In genomic region chr5:173301695-173302545, GRCh38 we compare ENCODE assay signal across 19 cellular contexts. TPM values are rescaled to one million over a fixed set of nuclear protein-coding genes. Genes with fewer than 3 reads are reported as not detected.
A peak's percentile ranks its signal among the peaks of the same experiment; 100 is the strongest.
DNase-seq lines count a peak whose midpoint lies in the region; ATAC-seq, FAIRE-seq and TF ChIP-seq lines count a peak whose summit lies in the region.
"Had no signal": no experiment of that assay in that cellular context is flagged by ENCODE, and none has a peak within 500 bp of the region (broad histone marks: within the 10 kb centered on the region; RNA-seq: fewer than 3 reads in every experiment).

No MANE protein-coding gene starts in this region.

- H3K4me1 ChIP-seq in HUES48 (ENCODE audit: control insufficient read depth, insufficient read depth, low read length) (peaks cover 34% of the 10 kb centered on the region), astrocyte (ENCODE audit: insufficient read depth, low read length) (peaks cover 31% of the 10 kb centered on the region), HepG2 (ENCODE audit: insufficient read depth, low read length) (peaks cover 86% of the 10 kb centered on the region), skeletal muscle satellite cell (ENCODE audit: control insufficient read depth, insufficient read depth, low read length) (peaks cover 21% of the 10 kb centered on the region)
- H3K4me1 ChIP-seq: BLaER1, thyroid gland had no signal

- in situ Hi-C loops in HepG2 (cut with HindIII; ENCODE audit: extremely low pct_ligation_motif_present, low pct_unique_long_range_greater_than_20kb): no loop called here

- H3K4me2 ChIP-seq in astrocyte (ENCODE audit: low read length): peak overlapping the region; percentile 49
- H3K4me2 ChIP-seq in HepG2 (ENCODE audit: low read depth, low read length): peak overlapping the region; percentile 91
- peak overlapping the region; percentile 45 for H3K4me2 ChIP-seq in skeletal muscle satellite cell (ENCODE audit: low read length)
- H3K4me2 ChIP-seq: BLaER1 had no signal

- H3K27ac ChIP-seq in HUES48 (ENCODE audit: low read depth, low read length) (peak overlapping the region; percentile 47), astrocyte (ENCODE audit: low read depth, low read length) (no peak overlapping the region), HepG2 (ENCODE audit: extremely low read length, insufficient read depth, low read length) (peak overlapping the region; percentile 60)
- H3K27ac ChIP-seq: BLaER1, thyroid gland, WERI-Rb-1 had no signal

- H3K4me3 Mint-ChIP-seq in astrocyte (ENCODE audit: unreplicated experiment): peak overlapping the region; percentile 52
- no peak overlapping the region for H3K4me3 Mint-ChIP-seq in stimulated activated naive CD8-positive, alpha-beta T cell treated with anti-CD3 and anti-CD28 coated beads, Interleukin-15, amount 100 ng/mL, for 72 hours
- H3K4me3 Mint-ChIP-seq: central memory CD8-positive, alpha-beta T cell had no signal

- TF ChIP-seq CTCF in astrocyte (IDR thresholded peaks at IDR 0.05; ENCODE audit: insufficient read depth, low read depth, low read length) (no peak), HepG2 (CRISPR knock-in tag; IDR thresholded peaks at IDR 0.05) (no peak)

- no peaks in the 10 kb centered on the region for H3K9me3 Mint-ChIP-seq in astrocyte (ENCODE audit: unreplicated experiment)
- H3K9me3 Mint-ChIP-seq in stimulated activated naive CD8-positive, alpha-beta T cell treated with anti-CD3 and anti-CD28 coated beads, Interleukin-15, amount 100 ng/mL, for 72 hours: no peaks in the 10 kb centered on the region
- H3K9me3 Mint-ChIP-seq: central memory CD8-positive, alpha-beta T cell had no signal

- H4K20me1 ChIP-seq in astrocyte (ENCODE audit: insufficient read depth, low read length): no peaks in the 10 kb centered on the region
- H4K20me1 ChIP-seq in HepG2 (ENCODE audit: insufficient read depth, low read length): no peaks in the 10 kb centered on the region
- H4K20me1 ChIP-seq: BLaER1 had no signal

- TF ChIP-seq EP300 in HepG2 (IDR thresholded peaks at IDR 0.05; ENCODE audit: low read depth in 2 of 2, low read length in 2 of 2) (peak in 1 of 2 experiments; percentile 51; a peak in 1 of 4 replicates), HepG2 (CRISPR knock-in tag; IDR thresholded peaks at IDR 0.05; ENCODE audit: borderline replicate concordance) (no peak)

- peak overlapping the region; percentile 6 for H2AFZ ChIP-seq in astrocyte (ENCODE audit: low read depth, low read length)
- no peak overlapping the region for H2AFZ ChIP-seq in HepG2 (ENCODE audit: low read length)

- H3K4me3 ChIP-seq in HUES48 (ENCODE audit: low read depth, low read length) (no peak overlapping the region), astrocyte (ENCODE audit: insufficient read depth, low read depth, low read length) (no peak overlapping the region), HepG2 (replicated peaks in 1 of 3; ENCODE audit: insufficient read depth in 1 of 3, low read depth in 2 of 3, low read length in 3 of 3) (peak overlapping the region; percentile 27 to 68 (median 44)), skeletal muscle satellite cell (ENCODE audit: low read length) (no peak overlapping the region)
- H3K4me3 ChIP-seq: BLaER1, lung, thyroid gland had no signal

- CTCF ChIA-PET in HepG2 (lab: Yijun Ruan, JAX; ENCODE audit: low intra/inter-chr PET ratio, low total read pairs): no interaction called here

- H3K9ac ChIP-seq in HUES48 (ENCODE audit: low read depth, low read length): no peak overlapping the region
- H3K9ac ChIP-seq in astrocyte (ENCODE audit: low read length): no peak overlapping the region
- H3K9ac ChIP-seq in HepG2 (ENCODE audit: insufficient read depth, low read depth, low read length): peak overlapping the region; percentile 58
- H3K9ac ChIP-seq in skeletal muscle satellite cell (ENCODE audit: low read depth, low read length): no peak overlapping the region
- H3K9ac ChIP-seq: BLaER1 had no signal

- TF ChIP-seq RAD21 in HepG2 (CRISPR knock-in tag; IDR thresholded peaks at IDR 0.05): no peak

- H3K27ac Mint-ChIP-seq in astrocyte (ENCODE audit: unreplicated experiment): peak overlapping the region; percentile 79
- peak overlapping the region in 1 of 2 donors; percentile 69 for H3K27ac Mint-ChIP-seq in stimulated activated naive CD8-positive, alpha-beta T cell treated with anti-CD3 and anti-CD28 coated beads, Interleukin-15, amount 100 ng/mL, for 72 hours

- intact Hi-C loops in HepG2 (cut with micrococcal nuclease; ENCODE audit: unreplicated experiment): no loop called here

- ATAC-seq in HepG2 (peak; percentile 27), HG02642 (IDR thresholded peaks at IDR 0.05; ENCODE audit: poor library complexity, unreplicated experiment) (no peak)
- ATAC-seq in stimulated activated naive CD8-positive, alpha-beta T cell treated with anti-CD3 and anti-CD28 coated beads, Interleukin-15, amount 100 ng/mL, for 72 hours: no peak

- no peaks in the 10 kb centered on the region for H3K9me3 ChIP-seq in HUES48 (ENCODE audit: control insufficient read depth, insufficient read depth, low read length)
- H3K9me3 ChIP-seq in astrocyte (ENCODE audit: insufficient read depth, low read depth, low read length): no peaks in the 10 kb centered on the region
- no peaks in the 10 kb centered on the region for H3K9me3 ChIP-seq in HepG2 (ENCODE audit: low read length)
- no peaks in the 10 kb centered on the region for H3K9me3 ChIP-seq in skeletal muscle satellite cell (replicated peaks; ENCODE audit: low read length)
- H3K9me3 ChIP-seq: thyroid gland had no signal

- DNase-seq in astrocyte (ENCODE audit: low read depth): no peak
- DNase-seq in HepG2 (ENCODE audit: low spot score): peak; percentile 78
- no peak for DNase-seq in stimulated activated naive CD8-positive, alpha-beta T cell treated with anti-CD3 and anti-CD28 coated beads, Interleukin-15, amount 100 ng/mL, for 72 hours
- DNase-seq in NOMO-1 (lab: John Stamatoyannopoulos, UW; ENCODE audit: unreplicated experiment in 2 of 2): no peak
- DNase-seq: activated CD8-positive, alpha-beta memory T cell treated with anti-CD3 and anti-CD28 coated beads for 24 hours; DMS153; NCI-H2029 treated with DMSO at 0.1 percent for 48 hours; NCI-H526 treated with DMSO at 0.1 percent for 48 hours; nucleus accumbens; small intestine; thyroid gland; WERI-Rb-1 had no signal

- H3K79me2 ChIP-seq in astrocyte (ENCODE audit: insufficient read depth, low read length) (no peaks in the 10 kb centered on the region), HepG2 (ENCODE audit: insufficient read depth, low read length) (no peaks in the 10 kb centered on the region)

- FAIRE-seq in astrocyte (lab: Jason Lieb, UNC) (no peak), HepG2 (lab: Jason Lieb, UNC) (peak; percentile 47)
- FAIRE-seq: GM18507, small intestine had no signal

- no TSS peak for BruUV-seq in HepG2 (replicated peaks; lab: Mats Ljungman, UMichigan)

- POLR2A ChIA-PET in HepG2 (lab: Yijun Ruan, JAX): interaction anchor here (1.0 to 5.8 kb wide), 3 partner anchors 14 to 27 kb away, joined by 3 to 130 read pairs (median 3); partner anchors contain the start of gene STC2

- no peak for TF ChIP-seq POLR2A in HepG2 (IDR thresholded peaks at IDR 0.05; ENCODE audit: insufficient read depth in 1 of 2, low read depth in 2 of 2, low read length in 2 of 2)

- H3K36me3 ChIP-seq in HUES48 (ENCODE audit: control insufficient read depth, insufficient read depth, low read length) (no peaks in the 10 kb centered on the region), astrocyte (ENCODE audit: insufficient read depth, low read length) (no peaks in the 10 kb centered on the region), HepG2 (replicated peaks in 1 of 2; ENCODE audit: control insufficient read depth in 1 of 2, insufficient read depth in 2 of 2, low read length in 2 of 2) (no peaks in the 10 kb centered on the region), skeletal muscle satellite cell (ENCODE audit: insufficient read depth, low read length) (no peaks in the 10 kb centered on the region)
- H3K36me3 ChIP-seq: BLaER1, thyroid gland, WERI-Rb-1 had no signal

- H3K27me3 ChIP-seq in HUES48 (ENCODE audit: control insufficient read depth, insufficient read depth, low read length): no peaks in the 10 kb centered on the region
- H3K27me3 ChIP-seq in astrocyte (ENCODE audit: insufficient read depth, low read length): no peaks in the 10 kb centered on the region
- no peaks in the 10 kb centered on the region for H3K27me3 ChIP-seq in HepG2 (ENCODE audit: control insufficient read depth in 1 of 2, insufficient read depth in 2 of 2, low read length in 2 of 2)
- H3K27me3 ChIP-seq in skeletal muscle satellite cell (ENCODE audit: control insufficient read depth, insufficient read depth, low read length): no peaks in the 10 kb centered on the region
- H3K27me3 ChIP-seq: BLaER1, thyroid gland had no signal

- H3K36me3 Mint-ChIP-seq in astrocyte (ENCODE audit: low read depth, unreplicated experiment): no peaks in the 10 kb centered on the region

- 6% methylated on average over 14 of the region's 17 CpGs for WGBS in HepG2 (ENCODE audit: low lambda C conversion rate)

- H3K27me3 Mint-ChIP-seq in astrocyte (ENCODE audit: low read depth, unreplicated experiment): peaks cover 5% of the 10 kb centered on the region
- H3K27me3 Mint-ChIP-seq in stimulated activated naive CD8-positive, alpha-beta T cell treated with anti-CD3 and anti-CD28 coated beads, Interleukin-15, amount 100 ng/mL, for 72 hours: peaks cover 80% of the 10 kb centered on the region

- H3K4me1 Mint-ChIP-seq in astrocyte (ENCODE audit: low read depth, unreplicated experiment): peaks cover 28% of the 10 kb centered on the region
- H3K4me1 Mint-ChIP-seq in stimulated activated naive CD8-positive, alpha-beta T cell treated with anti-CD3 and anti-CD28 coated beads, Interleukin-15, amount 100 ng/mL, for 72 hours: no peaks in the 10 kb centered on the region
- H3K4me1 Mint-ChIP-seq: central memory CD8-positive, alpha-beta T cell had no signal

RNA-seq across cellular contexts. Expression of gene STC2, which starts 26.3 kb away (rescaled TPM):
- total RNA-seq in astrocyte (164 and 206 TPM in 2 replicates), HepG2 (2016; rRNA removed; fragmentation: Illumina TruSeq; extraction: Trizol) (10.7 and 27.1 TPM in 2 replicates)
- 2.6 and 3.3 TPM in 2 replicates for total RNA-seq in HepG2 (2016; cell fraction: cytosol; rRNA removed; fragmentation: Illumina TruSeq; extraction: Trizol; ENCODE audit: low read depth)
- 7.9 and 28.0 TPM in 2 replicates for total RNA-seq in HepG2 (2016; cell fraction: insoluble cytoplasmic fraction; rRNA removed; fragmentation: Illumina TruSeq; extraction: Trizol)
- 6.2 and 6.4 TPM in 2 replicates for total RNA-seq in HepG2 (2016; cell fraction: membrane; rRNA removed; fragmentation: Illumina TruSeq; extraction: Trizol)
- total RNA-seq in HepG2 (2016; cell fraction: nucleus; rRNA removed; fragmentation: Illumina TruSeq; extraction: Trizol): 33.8 and 37.3 TPM in 2 replicates
- polyA plus RNA-seq in HepG2 (2011; rRNA removed): 69.2 and 94.0 TPM in 2 replicates
- 102 and 149 TPM in 2 replicates for polyA plus RNA-seq in HepG2 (2011; cell fraction: cytosol; rRNA removed)
- polyA plus RNA-seq in HepG2 (2011; cell fraction: nucleus; rRNA removed): 198 and 199 TPM in 2 replicates
- polyA plus RNA-seq in HepG2 (2012): 94.1 and 190 TPM in 2 replicates
- 2.2 TPM in 2 replicates for polyA plus RNA-seq in HepG2 (2016; cell fraction: cytosol; fragmentation: Illumina TruSeq; extraction: Trizol; ENCODE audit: low read depth)
- 8.5 and 9.7 TPM in 2 replicates for polyA plus RNA-seq in HepG2 (2016; cell fraction: insoluble cytoplasmic fraction; fragmentation: Illumina TruSeq; extraction: Trizol; ENCODE audit: low read depth)
- 3.9 and 4.3 TPM in 2 replicates for polyA plus RNA-seq in HepG2 (2016; cell fraction: membrane; fragmentation: Illumina TruSeq; extraction: Trizol; ENCODE audit: low read depth)
- polyA plus RNA-seq in HepG2 (2016; cell fraction: nucleus; fragmentation: Illumina TruSeq; extraction: Trizol; ENCODE audit: insufficient read depth, low read depth): 51.5 and 52.5 TPM in 2 replicates
- 19.1 and 61.4 TPM in 2 replicates for polyA minus RNA-seq in HepG2 (2011; rRNA and poly(A)+ RNA removed; ENCODE audit: low replicate concordance)
- polyA minus RNA-seq in HepG2 (2011; cell fraction: cytosol; rRNA and poly(A)+ RNA removed): 90.7 and 104 TPM in 2 replicates
- 135 and 186 TPM in 2 replicates for polyA minus RNA-seq in HepG2 (2011; cell fraction: nucleus; rRNA and poly(A)+ RNA removed)
- total RNA-seq in skeletal muscle satellite cell (2012; rRNA removed): 104 and 125 TPM in 2 replicates

Comparison
In these comparisons a context has a peak if more than half of its experiments do, and no peak if none do; other contexts are left out.
1. H3K4me3 ChIP-seq: peak in HepG2 (3 of 3); none in HUES48 (single experiment), astrocyte (single experiment) and skeletal muscle satellite cell (single experiment).
2. Peak in every context shown above with its lines, with median percentiles within 50 percentile points of each other: H3K4me2 ChIP-seq.